15 cellular contexts compared by ENCODE assay signal in genomic region chr10:12699756-12700556, GRCh38.
DNase-seq lines count a peak whose midpoint lies in the region; ATAC-seq and TF ChIP-seq lines count a peak whose summit lies in the region.
"Had no signal": no experiment of that assay in that cellular context is flagged by ENCODE, and none has a peak within 500 bp of the region (broad histone marks: within the 10 kb centered on the region; RNA-seq: fewer than 3 reads in every experiment).

No MANE protein-coding gene starts in this region.

- no peaks in the 10 kb centered on the region for H3K9me3 ChIP-seq in esophagus (ENCODE audit: control insufficient read depth in 2 of 2, insufficient read depth in 1 of 2, low read depth in 1 of 2, low read length in 1 of 2)
- H3K9me3 ChIP-seq in skeletal muscle tissue (ENCODE audit: control insufficient read depth in 3 of 3, low read length in 3 of 3) = no peaks in the 10 kb centered on the region
- no peaks in the 10 kb centered on the region for H3K9me3 ChIP-seq in Peyer's patch
- H3K9me3 ChIP-seq: ovary had no signal

- H3K27me3 ChIP-seq in esophagus (ENCODE audit: control insufficient read depth in 1 of 2, insufficient read depth in 2 of 2, low read length in 2 of 2) (no peaks in the 10 kb centered on the region), skeletal muscle tissue (ENCODE audit: control insufficient read depth in 3 of 3, insufficient read depth in 3 of 3, low read length in 3 of 3) (peaks cover 0 to 3% (median 0%) of the 10 kb centered on the region in 3 donors), Peyer's patch (no peaks in the 10 kb centered on the region)
- H3K27me3 ChIP-seq: BLaER1 treated with 17β-estradiol and CSF1 and Interleukin-3, amounts not matched to agents 10 nM and 100 nM; ovary had no signal

- H3K4me3 ChIP-seq in esophagus (ENCODE audit: low read depth in 1 of 2, low read length in 2 of 2) (no peak overlapping the region), skeletal muscle tissue (ENCODE audit: low read length in 3 of 3) (no peak overlapping the region), Peyer's patch (no peak overlapping the region)
- H3K4me3 ChIP-seq: BLaER1 treated with 17β-estradiol and CSF1 and Interleukin-3, amounts not matched to agents 10 nM and 100 nM; ovary; SK-N-MC had no signal

- no peak for ATAC-seq in HG02642 (IDR thresholded peaks at IDR 0.05; ENCODE audit: poor library complexity, unreplicated experiment)
- ATAC-seq in HG03159 (IDR thresholded peaks at IDR 0.05; ENCODE audit: unreplicated experiment) = no peak

- POLR2A ChIA-PET in RWPE1 (lab: Yijun Ruan, JAX; ENCODE audit: low non-redundant PET) = no interaction called here

- H3K36me3 ChIP-seq in esophagus (ENCODE audit: control insufficient read depth in 2 of 2, insufficient read depth in 2 of 2, low read length in 1 of 2) = no peaks in the 10 kb centered on the region
- H3K36me3 ChIP-seq in skeletal muscle tissue (ENCODE audit: control insufficient read depth in 3 of 3, insufficient read depth in 3 of 3, low read length in 3 of 3) = no peaks in the 10 kb centered on the region
- no peaks in the 10 kb centered on the region for H3K36me3 ChIP-seq in Peyer's patch
- H3K36me3 ChIP-seq: ovary had no signal

- no peak for TF ChIP-seq POLR2A in Peyer's patch (IDR thresholded peaks at IDR 0.05)

- H3K9ac ChIP-seq in skeletal muscle tissue (ENCODE audit: low read depth in 1 of 3, low read length in 3 of 3) = no peak overlapping the region
- H3K9ac ChIP-seq: BLaER1 treated with 17β-estradiol and CSF1 and Interleukin-3, amounts not matched to agents 10 nM and 100 nM had no signal

- in situ Hi-C loops in Caki2 (cut with HindIII; ENCODE audit: low pct_unique_long_range_greater_than_20kb, low sequenced_read_pairs) = loop anchor here (5.0 to 25.0 kb wide), 3 partner anchors 38 to 438 kb away; no protein-coding TSS in a partner anchor

- WGBS in esophagus, 2 donors = 62% methylated on average over 9 of the region's 9 CpGs

- H3K4me1 ChIP-seq in esophagus (ENCODE audit: control insufficient read depth in 2 of 2, insufficient read depth in 2 of 2, low read length in 1 of 2) (peaks cover 6 to 19% of the 10 kb centered on the region in 2 donors), skeletal muscle tissue (ENCODE audit: control insufficient read depth in 3 of 3, insufficient read depth in 3 of 3, low read length in 3 of 3) (peaks cover 0 to 6% (median 0%) of the 10 kb centered on the region in 3 donors), Peyer's patch (peaks cover 0 to 14% (median 0%) of the 10 kb centered on the region in 4 donors)

- TF ChIP-seq CTCF in RWPE1 (conservative IDR thresholded peaks at IDR 0.05; ENCODE audit: low read depth) = no peak
- TF ChIP-seq CTCF in Peyer's patch (IDR thresholded peaks at IDR 0.05) = no peak

- CTCF ChIA-PET in RWPE1 (lab: Yijun Ruan, JAX) = no interaction called here

- DNase-seq in Caki2 (ENCODE audit: low read depth) (peak; percentile 72), RWPE1 (ENCODE audit: low spot score) (no peak), NCI-H1694 treated with DMSO at 0.1 percent for 48 hours (lab: John Stamatoyannopoulos, UW) (no peak), Peyer's patch (no peak)
- DNase-seq: activated gamma-delta T cell, GOT3, mammary epithelial cell, NCI-H2171 treated with DMSO at 0.1 percent for 48 hours, ovary had no signal

- H3K27ac ChIP-seq in RWPE1 (0 out of 2 replicates have a peak overlapping the region, but pooled peaks have one; percentile 28), esophagus (ENCODE audit: low read depth in 2 of 2, low read length in 1 of 2) (peak overlapping the region; percentile 17 to 81), skeletal muscle tissue (ENCODE audit: low read depth, low read length) (peak overlapping the region; percentile 80), Peyer's patch (peak overlapping the region in 2 of 4 donors; percentile 27 to 65)
- H3K27ac ChIP-seq: BLaER1 treated with 17β-estradiol and CSF1 and Interleukin-3, amounts not matched to agents 10 nM and 100 nM; SK-N-MC had no signal
